Comparison of ENCODE assay signal across 1 cellular context in the genomic region with DNA sequence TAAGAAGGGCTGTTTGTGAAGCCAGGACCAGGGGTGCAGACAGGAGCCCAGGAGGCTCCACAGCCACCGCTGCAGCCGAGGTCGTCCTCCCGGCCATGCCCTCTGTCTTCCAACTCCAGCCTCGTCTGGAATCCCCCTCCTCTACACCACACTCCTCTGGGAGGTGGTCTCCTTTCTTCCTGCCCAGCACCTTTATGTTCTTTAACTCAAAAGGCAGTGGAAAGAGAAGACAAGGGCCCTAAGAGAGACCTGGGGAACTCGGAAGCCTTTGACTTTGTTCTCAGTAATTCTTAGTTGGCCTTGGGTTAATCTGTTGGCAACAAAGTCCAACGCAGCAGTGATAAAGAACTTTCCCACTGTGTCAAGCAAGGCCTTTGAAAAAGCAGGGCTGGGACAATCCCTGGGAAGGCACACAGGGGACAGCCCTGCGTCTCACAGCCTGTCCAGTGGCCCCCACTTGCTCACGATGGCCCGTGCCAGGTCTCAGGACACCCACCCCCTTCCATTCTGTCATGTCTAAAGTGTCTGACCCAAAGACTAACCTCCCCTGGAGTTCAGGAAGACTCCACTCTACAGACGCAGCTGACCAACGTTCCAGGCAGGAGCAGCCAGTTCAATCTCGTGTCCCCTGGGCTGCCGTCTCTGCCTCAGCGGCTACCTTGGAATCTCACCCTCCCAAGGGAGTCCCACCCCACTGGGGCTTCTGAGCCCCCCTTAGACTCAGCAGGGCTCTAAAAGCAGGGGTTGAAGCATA.
A peak's percentile ranks its signal among the peaks of the same experiment; 100 is the strongest.
TF ChIP-seq lines count a peak whose summit lies in the region.

No MANE protein-coding gene starts in this region.

TF ChIP-seq in HepG2, 621 proteins besides CTCF, POLR2A, EP300 and RAD21 (continued from another document and continues in another):
- TF ChIP-seq MLXIP (CRISPR knock-in tag; IDR thresholded peaks at IDR 0.05; ENCODE audit: borderline replicate concordance) (peak; percentile 56; the same call in 1 of the 2 replicates), E2F1 (CRISPR knock-in tag; IDR thresholded peaks at IDR 0.05) (no peak), ZNF580 (CRISPR knock-in tag; IDR thresholded peaks at IDR 0.05; ENCODE audit: borderline replicate concordance, low read depth) (peak; percentile 66; the same call in 1 of the 2 replicates), ZNF550 (CRISPR knock-in tag; IDR thresholded peaks at IDR 0.05; ENCODE audit: borderline replicate concordance) (no peak), POGZ (CRISPR knock-in tag; IDR thresholded peaks at IDR 0.05) (peak; percentile 28; the same call in 1 of the 2 replicates), RXRB (CRISPR knock-in tag; IDR thresholded peaks at IDR 0.05; ENCODE audit: borderline replicate concordance) (peak; percentile 93), ATF7 (IDR thresholded peaks at IDR 0.05) (no peak), ATF7 (CRISPR knock-in tag; IDR thresholded peaks at IDR 0.05) (peak; percentile 2; the same call in 1 of the 2 replicates), KMT2A (CRISPR knock-in tag; IDR thresholded peaks at IDR 0.05) (peak; percentile 30; the same call in 1 of the 2 replicates), BCL6 (CRISPR knock-in tag; IDR thresholded peaks at IDR 0.05) (peak; percentile 79), KAT8 (CRISPR knock-in tag; IDR thresholded peaks at IDR 0.05) (peak; percentile 80), ZNF629 (CRISPR knock-in tag; conservative IDR thresholded peaks at IDR 0.05) (no peak; the same call in 1 of the 2 replicates), ZBTB38 (CRISPR knock-in tag; IDR thresholded peaks at IDR 0.05) (peak; percentile 72; the same call in 1 of the 2 replicates), CREM (IDR thresholded peaks at IDR 0.05) (peak; percentile 77; the same call in 1 of the 2 replicates), CREM (CRISPR knock-in tag; IDR thresholded peaks at IDR 0.05) (no peak), ZNF781 (CRISPR knock-in tag; IDR thresholded peaks at IDR 0.05; ENCODE audit: borderline replicate concordance, not compliant biosample characterization) (peak; percentile 67), NFYC (CRISPR knock-in tag; IDR thresholded peaks at IDR 0.05) (no peak), XRCC5 (optimal IDR thresholded peaks at IDR 0.05; ENCODE audit: low read length) (peak; percentile 88), TBX2 (CRISPR knock-in tag; IDR thresholded peaks at IDR 0.05; ENCODE audit: borderline replicate concordance) (peak; percentile 85), TCF12 (IDR thresholded peaks at IDR 0.05) (no peak), TCF12 (CRISPR knock-in tag; IDR thresholded peaks at IDR 0.05) (peak; percentile 39; the same call in 1 of the 2 replicates), REST (IDR thresholded peaks at IDR 0.05; ENCODE audit: borderline replicate concordance in 1 of 2, low read depth in 1 of 2, low read length in 2 of 2) (0 out of 4 replicates have a peak, but pooled peaks of 1 of the 2 experiments have one; percentile 55), RXRA (CRISPR knock-in tag; IDR thresholded peaks at IDR 0.05) (peak; percentile 88), MTF2 (CRISPR knock-in tag; IDR thresholded peaks at IDR 0.05; ENCODE audit: borderline replicate concordance) (no peak), ZFYVE20 (CRISPR knock-in tag; IDR thresholded peaks at IDR 0.05; ENCODE audit: borderline replicate concordance, low read depth) (no peak), MED13 (CRISPR knock-in tag; IDR thresholded peaks at IDR 0.05) (peak; percentile 51; the same call in 1 of the 2 replicates), ZFX (CRISPR knock-in tag; IDR thresholded peaks at IDR 0.05; ENCODE audit: low read depth) (peak; percentile 95), ZNF766 (CRISPR knock-in tag; IDR thresholded peaks at IDR 0.05; ENCODE audit: borderline replicate concordance) (0 out of 2 replicates have a peak, but pooled peaks have one; percentile 82), HNF4A (CRISPR knock-in tag; IDR thresholded peaks at IDR 0.05) (peak; percentile 97)
- TF ChIP-seq, protein P1, sequence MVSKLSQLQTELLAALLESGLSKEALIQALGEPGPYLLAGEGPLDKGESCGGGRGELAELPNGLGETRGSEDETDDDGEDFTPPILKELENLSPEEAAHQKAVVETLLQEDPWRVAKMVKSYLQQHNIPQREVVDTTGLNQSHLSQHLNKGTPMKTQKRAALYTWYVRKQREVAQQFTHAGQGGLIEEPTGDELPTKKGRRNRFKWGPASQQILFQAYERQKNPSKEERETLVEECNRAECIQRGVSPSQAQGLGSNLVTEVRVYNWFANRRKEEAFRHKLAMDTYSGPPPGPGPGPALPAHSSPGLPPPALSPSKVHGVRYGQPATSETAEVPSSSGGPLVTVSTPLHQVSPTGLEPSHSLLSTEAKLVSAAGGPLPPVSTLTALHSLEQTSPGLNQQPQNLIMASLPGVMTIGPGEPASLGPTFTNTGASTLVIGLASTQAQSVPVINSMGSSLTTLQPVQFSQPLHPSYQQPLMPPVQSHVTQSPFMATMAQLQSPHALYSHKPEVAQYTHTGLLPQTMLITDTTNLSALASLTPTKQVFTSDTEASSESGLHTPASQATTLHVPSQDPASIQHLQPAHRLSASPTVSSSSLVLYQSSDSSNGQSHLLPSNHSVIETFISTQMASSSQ (IDR thresholded peaks at IDR 0.05; ENCODE audit: low read depth), result peak; percentile 42; the same call in 1 of the 2 replicates
- TF ChIP-seq, protein P1 (CRISPR knock-in tag; IDR thresholded peaks at IDR 0.05; ENCODE audit: borderline replicate concordance), result peak; percentile 82; the same call in 1 of the 2 replicates
- TF ChIP-seq, protein P2, sequence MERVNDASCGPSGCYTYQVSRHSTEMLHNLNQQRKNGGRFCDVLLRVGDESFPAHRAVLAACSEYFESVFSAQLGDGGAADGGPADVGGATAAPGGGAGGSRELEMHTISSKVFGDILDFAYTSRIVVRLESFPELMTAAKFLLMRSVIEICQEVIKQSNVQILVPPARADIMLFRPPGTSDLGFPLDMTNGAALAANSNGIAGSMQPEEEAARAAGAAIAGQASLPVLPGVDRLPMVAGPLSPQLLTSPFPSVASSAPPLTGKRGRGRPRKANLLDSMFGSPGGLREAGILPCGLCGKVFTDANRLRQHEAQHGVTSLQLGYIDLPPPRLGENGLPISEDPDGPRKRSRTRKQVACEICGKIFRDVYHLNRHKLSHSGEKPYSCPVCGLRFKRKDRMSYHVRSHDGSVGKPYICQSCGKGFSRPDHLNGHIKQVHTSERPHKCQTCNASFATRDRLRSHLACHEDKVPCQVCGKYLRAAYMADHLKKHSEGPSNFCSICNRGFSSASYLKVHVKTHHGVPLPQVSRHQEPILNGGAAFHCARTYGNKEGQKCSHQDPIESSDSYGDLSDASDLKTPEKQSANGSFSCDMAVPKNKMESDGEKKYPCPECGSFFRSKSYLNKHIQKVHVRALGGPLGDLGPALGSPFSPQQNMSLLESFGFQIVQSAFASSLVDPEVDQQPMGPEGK (CRISPR knock-in tag; IDR thresholded peaks at IDR 0.05), result peak; percentile 98
- TF ChIP-seq, protein P3, sequence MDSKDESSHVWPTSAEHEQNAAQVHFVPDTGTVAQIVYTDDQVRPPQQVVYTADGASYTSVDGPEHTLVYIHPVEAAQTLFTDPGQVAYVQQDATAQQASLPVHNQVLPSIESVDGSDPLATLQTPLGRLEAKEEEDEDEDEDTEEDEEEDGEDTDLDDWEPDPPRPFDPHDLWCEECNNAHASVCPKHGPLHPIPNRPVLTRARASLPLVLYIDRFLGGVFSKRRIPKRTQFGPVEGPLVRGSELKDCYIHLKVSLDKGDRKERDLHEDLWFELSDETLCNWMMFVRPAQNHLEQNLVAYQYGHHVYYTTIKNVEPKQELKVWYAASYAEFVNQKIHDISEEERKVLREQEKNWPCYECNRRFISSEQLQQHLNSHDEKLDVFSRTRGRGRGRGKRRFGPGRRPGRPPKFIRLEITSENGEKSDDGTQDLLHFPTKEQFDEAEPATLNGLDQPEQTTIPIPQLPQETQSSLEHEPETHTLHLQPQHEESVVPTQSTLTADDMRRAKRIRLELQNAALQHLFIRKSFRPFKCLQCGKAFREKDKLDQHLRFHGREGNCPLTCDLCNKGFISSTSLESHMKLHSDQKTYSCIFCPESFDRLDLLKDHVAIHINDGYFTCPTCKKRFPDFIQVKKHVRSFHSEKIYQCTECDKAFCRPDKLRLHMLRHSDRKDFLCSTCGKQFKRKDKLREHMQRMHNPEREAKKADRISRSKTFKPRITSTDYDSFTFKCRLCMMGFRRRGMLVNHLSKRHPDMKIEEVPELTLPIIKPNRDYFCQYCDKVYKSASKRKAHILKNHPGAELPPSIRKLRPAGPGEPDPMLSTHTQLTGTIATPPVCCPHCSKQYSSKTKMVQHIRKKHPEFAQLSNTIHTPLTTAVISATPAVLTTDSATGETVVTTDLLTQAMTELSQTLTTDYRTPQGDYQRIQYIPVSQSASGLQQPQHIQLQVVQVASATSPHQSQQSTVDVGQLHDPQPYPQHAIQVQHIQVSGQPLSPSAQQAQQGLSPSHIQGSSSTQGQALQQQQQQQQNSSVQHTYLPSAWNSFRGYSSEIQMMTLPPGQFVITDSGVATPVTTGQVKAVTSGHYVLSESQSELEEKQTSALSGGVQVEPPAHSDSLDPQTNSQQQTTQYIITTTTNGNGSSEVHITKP (CRISPR knock-in tag; IDR thresholded peaks at IDR 0.05; ENCODE audit: low read depth), result peak; percentile 81; the same call in 1 of the 2 replicates
